Comparison of ENCODE assay signal across 35 cellular contexts in the genomic region with DNA sequence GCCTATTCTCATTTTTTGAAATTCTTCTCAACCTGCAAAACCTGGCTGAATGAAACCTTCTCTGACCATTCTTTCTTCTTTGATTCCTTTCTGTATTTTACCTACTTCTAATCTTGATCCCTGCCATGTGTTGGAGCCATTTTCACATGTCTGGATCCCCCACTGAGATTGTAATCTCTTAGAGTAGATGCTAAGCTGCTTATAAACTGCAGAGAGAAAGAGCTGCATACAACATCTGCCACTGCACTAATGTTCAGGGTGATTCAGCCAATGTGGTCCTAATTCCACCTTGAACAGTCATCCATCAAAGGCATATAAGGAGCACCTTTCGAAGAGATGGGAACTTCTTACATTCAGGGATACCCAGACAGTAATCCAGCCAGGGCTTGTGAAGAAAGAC.
"Had no signal": no experiment of that assay in that cellular context is flagged by ENCODE, and none has a peak within 500 bp of the region (broad histone marks: within the 10 kb centered on the region; RNA-seq: fewer than 3 reads in every experiment).

No MANE protein-coding gene starts in this region.

- DNase-seq: activated CD4-positive, alpha-beta memory T cell treated with anti-CD3 and anti-CD28 coated beads, Interleukin-2, amount 10 ng/mL, durations not matched to agents 7 days and 5 days; activated CD4-positive, alpha-beta T cell treated with anti-CD3 and anti-CD28 coated beads for 1 hour; activated CD4-positive, alpha-beta T cell treated with anti-CD3 and anti-CD28 coated beads for 48 hours; activated CD4-positive, CD25-positive, alpha-beta regulatory T cell; activated CD8-positive, alpha-beta memory T cell treated with anti-CD3 and anti-CD28 coated beads for 24 hours; activated CD8-positive, alpha-beta memory T cell treated with anti-CD3 and anti-CD28 coated beads, Interleukin-2, amount 10 ng/mL, durations not matched to agents 7 days and 5 days; activated CD8-positive, alpha-beta memory T cell treated with anti-CD3 and anti-CD28 coated beads, Interleukin-2, amount 50 U/mL, for 48 hours; activated effector memory CD4-positive, alpha-beta T cell treated with Interleukin-2 at 50 U/mL for 16 hours; activated naive CD4-positive, alpha-beta T cell treated with anti-CD3 and anti-CD28 coated beads, Interleukin-2, amount 10 ng/mL, durations not matched to agents 7 days and 5 days; activated naive CD8-positive, alpha-beta T cell treated with anti-CD3 and anti-CD28 coated beads, Interleukin-2, amount 50 U/mL, for 24 hours; activated T-cell treated with anti-CD3 and anti-CD28 coated beads, Interleukin-2, amount 50 U/mL, for 48 hours; anterior cingulate cortex; caudate nucleus; cerebellar nuclear complex; MM.1S; MV-4-11; NCI-H1092; NCI-H1436 treated with DMSO at 0.1 percent for 48 hours; NCI-H187; NCI-H2029 treated with DMSO at 0.1 percent for 48 hours; NCI-H2107; NCI-H2171; NCI-H446; NCI-H510A treated with DMSO at 0.1 percent for 48 hours; RPMI8226; SHP77 treated with DMSO at 0.1 percent for 48 hours; SW 1271; T-helper 1 cell; T-helper 2 cell; T-helper 9 cell had no signal

- FAIRE-seq: bronchial epithelial cell had no signal

- H3K27ac ChIP-seq: KMS-11, SJSA1, VCaP had no signal

- H3K4me2 ChIP-seq: KMS-11 had no signal

- H3K4me1 ChIP-seq: SJSA1 had no signal

- H3K9ac ChIP-seq: KMS-11 had no signal

- H3K4me3 ChIP-seq: SJSA1 had no signal

- H3K36me3 ChIP-seq: SJSA1 had no signal

- ATAC-seq: activated CD8-positive, alpha-beta memory T cell treated with anti-CD3 and anti-CD28 coated beads, Interleukin-2, amount 10 ng/mL, durations not matched to agents 7 days and 5 days; activated naive CD8-positive, alpha-beta T cell treated with anti-CD3 and anti-CD28 coated beads, Interleukin-2, amount 50 U/mL, for 24 hours; Panc1 had no signal

- H3K27me3 ChIP-seq: SJSA1 had no signal
